ENCODE assay signal across 8 cellular contexts in genomic region chr1:210170220-210170619, GRCh38.
"Had no signal": no experiment of that assay in that cellular context is flagged by ENCODE, and none has a peak within 500 bp of the region (broad histone marks: within the 10 kb centered on the region; RNA-seq: fewer than 3 reads in every experiment).

No MANE protein-coding gene starts in this region.

- H3K27ac ChIP-seq: KMS-11 had no signal

- FAIRE-seq: H1, HTR-8/SVneo had no signal

- ATAC-seq: GM23338 had no signal

- DNase-seq: H9, HCEC 1CT, Karpas-422, KBM-7 had no signal

- H3K4me3 ChIP-seq: GM23338 had no signal

- H2AFZ ChIP-seq: GM23338 had no signal

- H3K9ac ChIP-seq: KMS-11 had no signal

- H3K4me2 ChIP-seq: GM23338, KMS-11 had no signal
